21 cellular contexts compared by ENCODE assay signal in the genomic region with DNA sequence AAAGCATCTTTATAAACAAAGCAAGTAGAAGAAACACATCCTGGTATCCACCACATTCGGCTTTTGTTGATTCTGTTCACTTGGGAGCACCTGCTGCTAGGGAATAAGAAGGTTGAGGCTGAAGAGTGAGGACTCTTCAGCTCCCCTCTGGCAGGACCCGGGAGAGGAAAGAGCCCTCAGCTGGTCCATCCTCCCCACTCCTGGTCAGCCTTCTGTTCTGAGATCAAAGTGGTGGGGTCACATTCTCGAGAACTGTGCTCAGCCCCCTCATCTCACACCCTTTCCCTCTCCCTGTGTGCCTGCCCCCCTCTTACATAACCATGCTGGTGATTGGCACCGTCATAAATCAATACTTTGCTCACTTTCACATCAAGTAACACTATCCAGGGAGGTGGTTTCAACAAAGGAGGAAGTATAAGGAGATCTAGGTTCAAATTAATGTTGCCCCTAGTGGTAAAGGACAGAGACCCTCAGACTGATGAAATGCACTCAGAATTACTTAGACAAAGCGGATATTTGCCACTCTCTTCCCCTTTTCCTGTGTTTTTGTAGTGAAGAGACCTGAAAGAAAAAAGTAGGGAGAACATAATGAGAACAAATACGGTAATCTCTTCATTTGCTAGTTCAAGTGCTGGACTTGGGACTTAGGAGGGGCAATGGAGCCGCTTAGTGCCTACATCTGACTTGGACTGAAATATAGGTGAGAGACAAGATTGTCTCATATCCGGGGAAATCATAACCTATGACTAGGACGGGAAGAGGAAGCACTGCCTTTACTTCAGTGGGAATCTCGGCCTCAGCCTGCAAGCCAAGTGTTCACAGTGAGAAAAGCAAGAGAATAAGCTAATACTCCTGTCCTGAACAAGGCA. TPM values are rescaled to one million over a fixed set of nuclear protein-coding genes. Genes with fewer than 3 reads are reported as not detected.
DNase-seq lines count a peak whose midpoint lies in the region; ATAC-seq, FAIRE-seq and TF ChIP-seq lines count a peak whose summit lies in the region.
"Had no signal": no experiment of that assay in that cellular context is flagged by ENCODE, and none has a peak within 500 bp of the region (broad histone marks: within the 10 kb centered on the region; RNA-seq: fewer than 3 reads in every experiment).

Gene NR1I2 (plus strand): TSS at position 772 of the 869 bp plus-strand sequence.

- DNase-seq in GM12864 (ENCODE audit: low read depth) (no peak), NAMALWA (ENCODE audit: low spot score) (peak; percentile 20), nephron progenitor cell (no peak), H54 (ENCODE audit: insufficient read length, low spot score) (no peak), NCI-H128 (lab: John Stamatoyannopoulos, UW; ENCODE audit: unreplicated experiment) (no peak)
- DNase-seq: activated CD4-positive, alpha-beta T cell treated with anti-CD3 and anti-CD28 coated beads, Interleukin-2, amount 50 U/mL, for 1 hour; activated T-cell treated with anti-CD3 and anti-CD28 coated beads, Interleukin-2, amount 50 U/mL, for 24 hours; brain microvascular endothelial cell; kidney; NCI-H2171 treated with DMSO at 0.1 percent for 48 hours; spleen; stimulated activated naive CD4-positive, alpha-beta T cell treated with Interleukin-2 at 50 U/mL for 16 hours had no signal

- no peak within 1 kb of the TSS for H3K4me3 ChIP-seq in GM12864 (ENCODE audit: low read depth, low read length)
- H3K4me3 ChIP-seq: spleen had no signal

- peak within 1 kb of the TSS; percentile 80 for H3K27ac Mint-ChIP-seq in activated T-helper 17 cell treated with anti-CD3 and anti-CD28 coated beads, Interleukin-2, amount 50 U/mL, for 72 hours
- H3K27ac Mint-ChIP-seq in nephron progenitor cell = peak within 1 kb of the TSS; percentile 12
- H3K27ac Mint-ChIP-seq: activated T-cell treated with anti-CD3 and anti-CD28 coated beads, Interleukin-2, amount 50 U/mL, for 24 hours had no signal

- no peak within 1 kb of the TSS for H3K4me3 Mint-ChIP-seq in activated T-helper 17 cell treated with anti-CD3 and anti-CD28 coated beads, Interleukin-2, amount 50 U/mL, for 72 hours
- H3K4me3 Mint-ChIP-seq in nephron progenitor cell = no peak within 1 kb of the TSS
- H3K4me3 Mint-ChIP-seq: activated T-cell treated with anti-CD3 and anti-CD28 coated beads, Interleukin-2, amount 50 U/mL, for 24 hours had no signal

- H3K9me3 Mint-ChIP-seq in activated T-helper 17 cell treated with anti-CD3 and anti-CD28 coated beads, Interleukin-2, amount 50 U/mL, for 72 hours = peaks cover under 1% of the 10 kb centered on the region
- H3K9me3 Mint-ChIP-seq in nephron progenitor cell = peaks cover 6% of the 10 kb centered on the region
- H3K9me3 Mint-ChIP-seq: activated T-cell treated with anti-CD3 and anti-CD28 coated beads, Interleukin-2, amount 50 U/mL, for 24 hours had no signal

- H3K27me3 Mint-ChIP-seq in activated T-helper 17 cell treated with anti-CD3 and anti-CD28 coated beads, Interleukin-2, amount 50 U/mL, for 72 hours = no peaks in the 10 kb centered on the region
- H3K27me3 Mint-ChIP-seq in nephron progenitor cell (ENCODE audit: low read depth, poor library complexity) = no peaks in the 10 kb centered on the region
- H3K27me3 Mint-ChIP-seq: activated T-cell treated with anti-CD3 and anti-CD28 coated beads, Interleukin-2, amount 50 U/mL, for 24 hours had no signal

- no peak for FAIRE-seq in H54 (lab: Jason Lieb, UNC)
- FAIRE-seq: kidney, TTC549, urothelium cell line had no signal

- TF ChIP-seq CTCF in GM12864 (IDR thresholded peaks at IDR 0.05; ENCODE audit: low read depth, low read length, missing control alignments) (peak; percentile 9), nephron progenitor cell (IDR thresholded peaks at IDR 0.05) (no peak)

- no peak for ATAC-seq in activated T-helper 17 cell treated with anti-CD3 and anti-CD28 coated beads, Interleukin-2, amount 50 U/mL, for 72 hours (replicated peaks)
- no peak for ATAC-seq in HG02623 (IDR thresholded peaks at IDR 0.05; ENCODE audit: unreplicated experiment)
- ATAC-seq in GM21390 (IDR thresholded peaks at IDR 0.05; ENCODE audit: unreplicated experiment) = no peak
- ATAC-seq: activated naive CD4-positive, alpha-beta T cell treated with anti-CD3 and anti-CD28 coated beads, Interleukin-2, amount 50 U/mL, for 72 hours had no signal

- no peaks in the 10 kb centered on the region for H3K36me3 Mint-ChIP-seq in activated T-helper 17 cell treated with anti-CD3 and anti-CD28 coated beads, Interleukin-2, amount 50 U/mL, for 72 hours (ENCODE audit: low read depth)
- peaks cover under 1% of the 10 kb centered on the region for H3K36me3 Mint-ChIP-seq in nephron progenitor cell (ENCODE audit: low read depth)

- TF ChIP-seq POLR2A in H54 (IDR thresholded peaks at IDR 0.05; ENCODE audit: low read depth, low read length) = no peak

- H3K4me1 Mint-ChIP-seq in activated T-helper 17 cell treated with anti-CD3 and anti-CD28 coated beads, Interleukin-2, amount 50 U/mL, for 72 hours = no peaks in the 10 kb centered on the region
- H3K4me1 Mint-ChIP-seq in nephron progenitor cell = peaks cover 20% of the 10 kb centered on the region

RNA-seq across cellular contexts. Expression of gene NR1I2, which starts in this region (rescaled TPM):
- total RNA-seq in activated T-helper 17 cell treated with anti-CD3 and anti-CD28 coated beads, Interleukin-2, amount 50 U/mL, for 72 hours = under 1 TPM; 0.43 to 0.82 TPM
- total RNA-seq: G401, M059J, SK-MEL-5 had no signal
